1 cellular context compared by ENCODE assay signal in the genomic region with DNA sequence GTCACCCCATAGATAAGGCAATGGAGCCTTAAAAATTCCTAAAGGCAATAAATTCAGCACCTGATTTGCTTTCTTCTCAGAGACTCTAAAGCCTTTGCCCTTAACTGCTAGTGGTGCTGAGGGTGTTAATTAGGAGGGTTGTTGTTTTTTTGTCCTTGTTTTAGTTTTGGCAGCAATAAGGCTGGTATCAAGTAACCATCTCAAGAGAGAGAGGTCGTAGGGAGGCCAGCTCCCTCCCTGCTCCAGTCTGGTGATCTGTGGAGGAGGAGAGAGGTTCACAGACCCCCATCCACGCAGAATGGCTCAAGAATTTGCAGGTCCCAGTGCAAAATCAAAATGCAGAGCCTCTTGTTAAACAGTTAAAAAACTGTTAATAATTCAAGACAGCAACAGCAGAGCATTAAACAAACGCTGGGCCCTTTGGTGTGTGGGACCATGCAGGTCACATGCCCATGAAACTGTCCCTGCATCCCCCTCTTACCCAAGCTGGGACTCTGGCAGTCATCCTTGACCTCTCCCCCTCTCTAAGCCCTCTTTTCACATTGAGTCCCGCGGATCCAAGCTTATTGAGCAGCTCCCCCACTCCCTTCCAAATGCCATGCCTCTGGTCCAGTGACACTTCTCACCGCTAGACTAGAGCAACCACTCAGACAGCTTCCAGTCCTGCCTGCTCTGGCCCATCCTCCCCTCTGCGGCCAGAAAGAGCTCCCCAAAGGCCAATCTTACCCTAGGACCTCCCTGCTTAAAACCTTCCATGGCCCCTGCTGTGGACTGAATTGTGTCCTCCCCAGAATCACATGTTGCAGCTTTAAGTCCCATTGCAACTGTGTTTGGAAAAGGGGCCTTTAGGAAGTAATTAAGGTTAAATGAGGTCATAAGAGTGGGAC.
TF ChIP-seq lines count a peak whose summit lies in the region.

No MANE protein-coding gene starts in this region.

TF ChIP-seq in H1, 55 proteins besides CTCF, POLR2A, EP300 and RAD21 (continued from another document):
- TF ChIP-seq SP4 (IDR thresholded peaks at IDR 0.05; ENCODE audit: low read length) (no peak), FOSL1 (IDR thresholded peaks at IDR 0.05; ENCODE audit: insufficient read depth, low read depth, low read length) (no peak), TEAD4 (IDR thresholded peaks at IDR 0.05; ENCODE audit: low read depth, low read length) (no peak), SIX5 (IDR thresholded peaks at IDR 0.05; ENCODE audit: low read depth, low read length) (no peak), BACH1 (IDR thresholded peaks at IDR 0.05; ENCODE audit: low read length) (no peak), SP2 (IDR thresholded peaks at IDR 0.05; ENCODE audit: low read length) (no peak), SRF (IDR thresholded peaks at IDR 0.05; ENCODE audit: low read depth, low read length) (no peak), YY1 (IDR thresholded peaks at IDR 0.05; ENCODE audit: low read depth, low read length) (no peak), KDM4A (IDR thresholded peaks at IDR 0.05; ENCODE audit: low read depth, low read length, severe bottlenecking) (no peak), HDAC6 (IDR thresholded peaks at IDR 0.05; ENCODE audit: low read depth, low read length) (no peak), NRF1 (IDR thresholded peaks at IDR 0.05; ENCODE audit: low read depth, low read length) (no peak), RBBP5 (IDR thresholded peaks at IDR 0.05; ENCODE audit: borderline replicate concordance, low read depth, low read length) (no peak), JUND (IDR thresholded peaks at IDR 0.05; ENCODE audit: low read length) (no peak), RFX5 (IDR thresholded peaks at IDR 0.05; ENCODE audit: borderline replicate concordance, low read depth, low read length) (no peak)
- TF ChIP-seq, protein P1, sequence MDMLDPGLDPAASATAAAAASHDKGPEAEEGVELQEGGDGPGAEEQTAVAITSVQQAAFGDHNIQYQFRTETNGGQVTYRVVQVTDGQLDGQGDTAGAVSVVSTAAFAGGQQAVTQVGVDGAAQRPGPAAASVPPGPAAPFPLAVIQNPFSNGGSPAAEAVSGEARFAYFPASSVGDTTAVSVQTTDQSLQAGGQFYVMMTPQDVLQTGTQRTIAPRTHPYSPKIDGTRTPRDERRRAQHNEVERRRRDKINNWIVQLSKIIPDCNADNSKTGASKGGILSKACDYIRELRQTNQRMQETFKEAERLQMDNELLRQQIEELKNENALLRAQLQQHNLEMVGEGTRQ (IDR thresholded peaks at IDR 0.05; ENCODE audit: low read length) = no peak
